1 cellular context compared by ENCODE assay signal in genomic region chr3:180679178-180680096, GRCh38.
TF ChIP-seq lines count a peak whose summit lies in the region.

Gene CCDC39 (minus strand): TSS chr3:180679489. CDS start chr3:180679380, 109 bp downstream.

TF ChIP-seq in neural cell, 6 proteins besides CTCF, POLR2A, EP300 and RAD21 (continued from another document):
- TF ChIP-seq REST (IDR thresholded peaks at IDR 0.05; ENCODE audit: borderline replicate concordance) (peak; percentile 16), POLR2AphosphoS5 (IDR thresholded peaks at IDR 0.05) (peak; percentile 48), EZH2 (IDR thresholded peaks at IDR 0.05; ENCODE audit: borderline replicate concordance, insufficient read depth, low read length, poor library complexity, severe bottlenecking) (no peak), TAF1 (IDR thresholded peaks at IDR 0.05; ENCODE audit: low read depth) (peak; percentile 59)
